ENCODE assay signal across 11 cellular contexts in genomic region chr1:22104865-22105437, GRCh38. TPM values are rescaled to one million over a fixed set of nuclear protein-coding genes. Genes with fewer than 3 reads are reported as not detected.
DNase-seq lines count a peak whose midpoint lies in the region; ATAC-seq and TF ChIP-seq lines count a peak whose summit lies in the region.
"Had no signal": no experiment of that assay in that cellular context is flagged by ENCODE, and none has a peak within 500 bp of the region (broad histone marks: within the 10 kb centered on the region; RNA-seq: fewer than 3 reads in every experiment).

No MANE protein-coding gene starts in this region.

- DNase-seq in CD4-positive, alpha-beta memory T cell: peak; percentile 62 to 78 (median 72)
- peak; percentile 87 for DNase-seq in activated CD8-positive, alpha-beta memory T cell treated with anti-CD3 and anti-CD28 coated beads, Interleukin-2, amount 10 ng/mL, durations not matched to agents 7 days and 5 days
- no peak for DNase-seq in endothelial cell (ENCODE audit: low spot score)
- no peak for DNase-seq in Right ventricle myocardium superior
- DNase-seq in DMS153 treated with DMSO at 0.1 percent for 48 hours (lab: John Stamatoyannopoulos, UW; ENCODE audit: unreplicated experiment): no peak
- DNase-seq in PC-9: no peak
- DNase-seq in NCI-H2171 treated with DMSO at 0.1 percent for 48 hours (lab: John Stamatoyannopoulos, UW): no peak
- DNase-seq: lower lobe of right lung had no signal

- no peaks in the 10 kb centered on the region for H3K79me2 ChIP-seq in PC-9 (ENCODE audit: low read depth)

- peak overlapping the region; percentile 70 to 92 (median 80) for H3K27ac Mint-ChIP-seq in CD4-positive, alpha-beta memory T cell
- peak overlapping the region in 2 of 3 donors; percentile 53 for H3K27ac Mint-ChIP-seq in IgD-negative memory B cell
- peak overlapping the region; percentile 89 for H3K27ac Mint-ChIP-seq in activated CD8-positive, alpha-beta memory T cell treated with anti-CD3 and anti-CD28 coated beads, Interleukin-2, amount 10 ng/mL, durations not matched to agents 7 days and 5 days
- H3K27ac Mint-ChIP-seq in endothelial cell (ENCODE audit: unreplicated experiment): peak overlapping the region; percentile 54

- no peak overlapping the region for H3K4me3 ChIP-seq in CD4-positive, alpha-beta memory T cell (ENCODE audit: low read length in 2 of 2)
- H3K4me3 ChIP-seq in PC-9: no peak overlapping the region
- H3K4me3 ChIP-seq: BLaER1 treated with 17β-estradiol and CSF1 and Interleukin-3, amounts not matched to agents 10 nM and 100 nM; lower lobe of right lung had no signal

- H3K36me3 Mint-ChIP-seq in CD4-positive, alpha-beta memory T cell: peaks cover 10 to 44% of the 10 kb centered on the region in 2 donors
- H3K36me3 Mint-ChIP-seq in IgD-negative memory B cell: peaks cover 3% of the 10 kb centered on the region
- peaks cover 36% of the 10 kb centered on the region for H3K36me3 Mint-ChIP-seq in activated CD8-positive, alpha-beta memory T cell treated with anti-CD3 and anti-CD28 coated beads, Interleukin-2, amount 10 ng/mL, durations not matched to agents 7 days and 5 days
- H3K36me3 Mint-ChIP-seq in endothelial cell (ENCODE audit: low read depth, unreplicated experiment): peaks cover 12% of the 10 kb centered on the region

- peaks cover 18% of the 10 kb centered on the region for H3K36me3 ChIP-seq in CD4-positive, alpha-beta memory T cell (ENCODE audit: insufficient read depth, low read length)
- no peaks in the 10 kb centered on the region for H3K36me3 ChIP-seq in PC-9 (ENCODE audit: low read depth)

- CTCF ChIA-PET in CD4-positive, alpha-beta memory T cell (lab: Charles Lee; ENCODE audit: partially characterized antibody): interaction anchor here (0.5 to 2.2 kb wide), 17 partner anchors 9 to 311 kb away, joined by 3 to 16 read pairs (median 3); partner anchors contain the start of gene CDC42
- CTCF ChIA-PET in activated CD8-positive, alpha-beta memory T cell treated with anti-CD3 and anti-CD28 coated beads, Interleukin-2, amount 10 ng/mL, durations not matched to agents 7 days and 5 days (lab: Charles Lee): interaction anchor here (0.7 to 2.2 kb wide), 10 partner anchors 9 to 311 kb away, joined by 3 to 13 read pairs (median 3); no protein-coding TSS in a partner anchor
- CTCF ChIA-PET in PC-9 (lab: Charles Lee): interaction anchor here (0.6 kb wide), 1 partner anchor 607 kb away, joined by 4 read pairs; no protein-coding TSS in a partner anchor

- peaks cover 16% of the 10 kb centered on the region for H3F3A ChIP-seq in PC-9 (ENCODE audit: insufficient read depth, low read depth)

- no TSS peak for BruUV-seq in PC-9 (replicated peaks; lab: Mats Ljungman, UMichigan)

- H4K20me1 ChIP-seq in PC-9 (ENCODE audit: insufficient read depth): peaks cover 13% of the 10 kb centered on the region

- no peaks in the 10 kb centered on the region for H3K9me2 ChIP-seq in PC-9 (ENCODE audit: insufficient read depth)

- no peak overlapping the region for H3K4me2 ChIP-seq in PC-9
- H3K4me2 ChIP-seq: BLaER1 treated with 17β-estradiol and CSF1 and Interleukin-3, amounts not matched to agents 10 nM and 100 nM had no signal

- no peaks in the 10 kb centered on the region for H3K9me3 ChIP-seq in CD4-positive, alpha-beta memory T cell (ENCODE audit: control insufficient read depth in 1 of 2, low read length in 2 of 2)
- H3K9me3 ChIP-seq in PC-9 (ENCODE audit: insufficient read depth, low read depth): no peaks in the 10 kb centered on the region
- H3K9me3 ChIP-seq: BLaER1 treated with 17β-estradiol and CSF1 and Interleukin-3, amounts not matched to agents 10 nM and 100 nM; lower lobe of right lung had no signal

- H2AFZ ChIP-seq in PC-9: no peak overlapping the region

- POLR2A ChIA-PET in CD4-positive, alpha-beta memory T cell (lab: Charles Lee; ENCODE audit: partially characterized antibody): interaction anchor here (0.6 to 3.2 kb wide), 12 partner anchors 11 to 89 kb away, joined by 3 to 25 read pairs (median 4); partner anchors contain the start of gene CDC42
- POLR2A ChIA-PET in PC-9 (lab: Charles Lee; ENCODE audit: unreplicated experiment): interaction anchor here (0.6 kb wide), 2 partner anchors 58 to 60 kb away, joined by 3 read pairs; no protein-coding TSS in a partner anchor

- no peaks in the 10 kb centered on the region for H3K27me3 Mint-ChIP-seq in CD4-positive, alpha-beta memory T cell
- H3K27me3 Mint-ChIP-seq in IgD-negative memory B cell: no peaks in the 10 kb centered on the region
- H3K27me3 Mint-ChIP-seq in activated CD8-positive, alpha-beta memory T cell treated with anti-CD3 and anti-CD28 coated beads, Interleukin-2, amount 10 ng/mL, durations not matched to agents 7 days and 5 days: no peaks in the 10 kb centered on the region
- peaks cover 1% of the 10 kb centered on the region for H3K27me3 Mint-ChIP-seq in endothelial cell (ENCODE audit: unreplicated experiment)

- TF ChIP-seq CTCF in endothelial cell (IDR thresholded peaks at IDR 0.05; ENCODE audit: unreplicated experiment) (no peak), PC-9 (conservative IDR thresholded peaks at IDR 0.05) (no peak)

- H3K9me3 Mint-ChIP-seq in CD4-positive, alpha-beta memory T cell: no peaks in the 10 kb centered on the region
- no peaks in the 10 kb centered on the region for H3K9me3 Mint-ChIP-seq in IgD-negative memory B cell
- H3K9me3 Mint-ChIP-seq in activated CD8-positive, alpha-beta memory T cell treated with anti-CD3 and anti-CD28 coated beads, Interleukin-2, amount 10 ng/mL, durations not matched to agents 7 days and 5 days (ENCODE audit: low read depth): no peaks in the 10 kb centered on the region
- no peaks in the 10 kb centered on the region for H3K9me3 Mint-ChIP-seq in endothelial cell (ENCODE audit: unreplicated experiment)

- intact Hi-C loops in CD4-positive, alpha-beta memory T cell (cut with micrococcal nuclease): loop anchor here (2.0 to 5.0 kb wide), 4 partner anchors 14 to 312 kb away; partner anchors contain the start of gene CDC42
- intact Hi-C loops in Right ventricle myocardium superior (cut with DNase I) (loop anchor here (10.0 kb wide), 1 partner anchor 310 kb away; no protein-coding TSS in a partner anchor), PC-9 (cut with micrococcal nuclease; ENCODE audit: unreplicated experiment) (loop anchor here (1.0 kb wide), 1 partner anchor 309 kb away; no protein-coding TSS in a partner anchor)

- peak overlapping the region in 7 of 8 donors; percentile 19 to 86 (median 43) for H3K4me3 Mint-ChIP-seq in CD4-positive, alpha-beta memory T cell
- H3K4me3 Mint-ChIP-seq in IgD-negative memory B cell (peak overlapping the region in 1 of 4 donors; percentile 12), endothelial cell (ENCODE audit: unreplicated experiment) (no peak overlapping the region)
- H3K4me3 Mint-ChIP-seq in activated CD8-positive, alpha-beta memory T cell treated with anti-CD3 and anti-CD28 coated beads, Interleukin-2, amount 10 ng/mL, durations not matched to agents 7 days and 5 days: peak overlapping the region; percentile 38

- peaks cover 64% of the 10 kb centered on the region for H3K4me1 ChIP-seq in CD4-positive, alpha-beta memory T cell (ENCODE audit: insufficient read depth, low read length)
- H3K4me1 ChIP-seq in PC-9 (replicated peaks; ENCODE audit: insufficient read depth): no peaks in the 10 kb centered on the region

- peaks cover 52 to 85% (median 66%) of the 10 kb centered on the region in 4 donors for H3K4me1 Mint-ChIP-seq in CD4-positive, alpha-beta memory T cell
- H3K4me1 Mint-ChIP-seq in IgD-negative memory B cell: peaks cover 54 to 56% (median 54%) of the 10 kb centered on the region in 3 donors
- peaks cover 47% of the 10 kb centered on the region for H3K4me1 Mint-ChIP-seq in activated CD8-positive, alpha-beta memory T cell treated with anti-CD3 and anti-CD28 coated beads, Interleukin-2, amount 10 ng/mL, durations not matched to agents 7 days and 5 days
- H3K4me1 Mint-ChIP-seq in endothelial cell (ENCODE audit: unreplicated experiment): peaks cover 27% of the 10 kb centered on the region

- H3K27me3 ChIP-seq in CD4-positive, alpha-beta memory T cell (ENCODE audit: insufficient read depth, low read length): no peaks in the 10 kb centered on the region
- H3K27me3 ChIP-seq in PC-9 (ENCODE audit: insufficient read depth, low read depth): no peaks in the 10 kb centered on the region
- H3K27me3 ChIP-seq: BLaER1 treated with 17β-estradiol and CSF1 and Interleukin-3, amounts not matched to agents 10 nM and 100 nM had no signal

- peak overlapping the region; percentile 32 for H3K27ac ChIP-seq in CD4-positive, alpha-beta memory T cell (ENCODE audit: low read depth, low read length)
- no peak overlapping the region for H3K27ac ChIP-seq in PC-9
- H3K27ac ChIP-seq: lower lobe of right lung had no signal

- ATAC-seq in activated CD8-positive, alpha-beta memory T cell treated with anti-CD3 and anti-CD28 coated beads, Interleukin-2, amount 10 ng/mL, durations not matched to agents 7 days and 5 days: peak; percentile 83
- no peak for ATAC-seq in Right ventricle myocardium superior (ENCODE audit: poor library complexity)

RNA-seq across cellular contexts. Expression of gene WNT4, which starts 37.9 kb away (rescaled TPM):
- total RNA-seq in CD4-positive, alpha-beta memory T cell: not detected
- polyA plus RNA-seq in CD4-positive, alpha-beta memory T cell: under 1 TPM in 1 of 2 donors, not detected in 1; 0.10 TPM
- polyA plus RNA-seq in IgD-negative memory B cell: not detected
- total RNA-seq in activated CD8-positive, alpha-beta memory T cell treated with anti-CD3 and anti-CD28 coated beads, Interleukin-2, amount 10 ng/mL, durations not matched to agents 7 days and 5 days: not detected
- total RNA-seq in endothelial cell (ENCODE audit: unreplicated experiment): 0.77 TPM
- total RNA-seq in Right ventricle myocardium superior: not detected
- total RNA-seq in PC-9 (2021): 0.78 and 0.83 TPM in 2 replicates
- polyA plus RNA-seq: fibroblast of lung had no signal

RNA-seq across cellular contexts. Expression of gene CDC42, which starts 52.4 kb away (rescaled TPM):
- total RNA-seq in CD4-positive, alpha-beta memory T cell: 100 to 1,000 TPM; 195 to 202 TPM
- 100 to 1,000 TPM; 159 to 320 TPM for polyA plus RNA-seq in CD4-positive, alpha-beta memory T cell
- polyA plus RNA-seq in IgD-negative memory B cell: 268 TPM
- total RNA-seq in activated CD8-positive, alpha-beta memory T cell treated with anti-CD3 and anti-CD28 coated beads, Interleukin-2, amount 10 ng/mL, durations not matched to agents 7 days and 5 days: 100 to 1,000 TPM; 254 to 340 TPM
- 370 TPM for total RNA-seq in endothelial cell (ENCODE audit: unreplicated experiment)
- 137 TPM for total RNA-seq in Right ventricle myocardium superior
- total RNA-seq in PC-9 (2021): 119 and 183 TPM in 2 replicates

Comparison
In these comparisons a context has a peak if more than half of its experiments do, and no peak if none do; other contexts are left out.
1. DNase-seq: peak in CD4-positive, alpha-beta memory T cell (5 of 5) and activated CD8-positive, alpha-beta memory T cell treated with anti-CD3 and anti-CD28 coated beads, Interleukin-2, amount 10 ng/mL, durations not matched to agents 7 days and 5 days (single experiment); none in endothelial cell (single experiment), Right ventricle myocardium superior (single experiment), DMS153 treated with DMSO at 0.1 percent for 48 hours (single experiment), PC-9 (0 of 2) and NCI-H2171 treated with DMSO at 0.1 percent for 48 hours (single experiment).
2. Peak in every context shown above with its lines, with median percentiles within 50 percentile points of each other: H3K27ac Mint-ChIP-seq.